ENCODE assay signal across 10 cellular contexts in the genomic region with DNA sequence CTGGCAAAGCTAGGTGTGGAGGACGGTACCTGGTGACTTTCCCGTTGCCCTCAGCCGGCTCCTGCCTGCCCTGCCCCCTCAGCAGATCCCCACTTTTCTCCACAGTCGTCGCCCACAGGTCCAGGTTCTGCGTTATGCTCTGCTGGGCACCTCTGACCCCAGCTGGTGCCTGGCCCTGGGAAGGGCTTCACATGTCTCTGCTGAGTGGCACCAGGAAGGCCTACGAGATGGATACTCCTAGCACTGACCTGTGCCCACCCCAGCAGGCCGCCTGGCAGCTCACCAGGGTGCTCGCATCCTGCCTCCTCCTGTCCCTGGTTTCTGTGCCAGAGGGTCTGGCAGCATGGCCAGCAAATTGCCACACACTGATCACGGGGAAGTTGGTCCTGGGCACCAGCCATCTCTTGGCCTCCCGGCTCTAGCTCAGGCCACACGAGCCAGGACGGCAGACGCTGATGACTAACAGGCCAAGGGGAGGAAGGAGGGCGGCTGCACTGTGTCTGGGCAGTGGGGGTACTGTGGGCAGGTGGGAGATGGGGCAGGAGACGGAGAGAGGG. TPM values are rescaled to one million over a fixed set of nuclear protein-coding genes. Genes with fewer than 3 reads are reported as not detected.
A peak's percentile ranks its signal among the peaks of the same experiment; 100 is the strongest.
DNase-seq lines count a peak whose midpoint lies in the region; ATAC-seq and TF ChIP-seq lines count a peak whose summit lies in the region.
"Had no signal": no experiment of that assay in that cellular context is flagged by ENCODE, and none has a peak within 500 bp of the region (broad histone marks: within the 10 kb centered on the region; RNA-seq: fewer than 3 reads in every experiment).

No MANE protein-coding gene starts in this region.

- H3K27me3 ChIP-seq in GM23338 (ENCODE audit: insufficient read depth) = no peaks in the 10 kb centered on the region
- H3K27me3 ChIP-seq: colonic mucosa had no signal

- H3K27me3 Mint-ChIP-seq in GM23338 (ENCODE audit: insufficient read depth, low read depth, poor library complexity) = peaks cover 11% of the 10 kb centered on the region
- H3K27me3 Mint-ChIP-seq: activated CD4-positive, alpha-beta memory T cell treated with anti-CD3 and anti-CD28 coated beads, Interleukin-2, amount 10 ng/mL, durations not matched to agents 7 days and 5 days had no signal

- no peaks in the 10 kb centered on the region for H3K9me3 Mint-ChIP-seq in GM23338
- H3K9me3 Mint-ChIP-seq: activated CD4-positive, alpha-beta memory T cell treated with anti-CD3 and anti-CD28 coated beads, Interleukin-2, amount 10 ng/mL, durations not matched to agents 7 days and 5 days had no signal

- no peak overlapping the region for H3K4me2 ChIP-seq in GM23338

- no peak overlapping the region for H2AFZ ChIP-seq in GM23338

- ATAC-seq in GM23338 (no peak), GM18867 (IDR thresholded peaks at IDR 0.05; ENCODE audit: unreplicated experiment) (no peak), HG03280 (IDR thresholded peaks at IDR 0.05; ENCODE audit: unreplicated experiment) (no peak)

- H3K79me2 ChIP-seq in GM23338 (replicated peaks; ENCODE audit: insufficient read depth) = peaks cover 77% of the 10 kb centered on the region

- no peak overlapping the region for H3K4me3 Mint-ChIP-seq in GM23338
- H3K4me3 Mint-ChIP-seq: activated CD4-positive, alpha-beta memory T cell treated with anti-CD3 and anti-CD28 coated beads, Interleukin-2, amount 10 ng/mL, durations not matched to agents 7 days and 5 days had no signal

- no peaks in the 10 kb centered on the region for H3K4me1 ChIP-seq in GM23338 (ENCODE audit: insufficient read depth)
- H3K4me1 ChIP-seq: colonic mucosa had no signal

- peaks cover 37% of the 10 kb centered on the region for H4K20me1 ChIP-seq in GM23338 (replicated peaks; ENCODE audit: insufficient read depth)

- H3K4me3 ChIP-seq in GM23338 (no peak overlapping the region), skin epidermis (no peak overlapping the region)
- H3K4me3 ChIP-seq: colonic mucosa had no signal

- H3K27ac Mint-ChIP-seq in GM23338 = peak overlapping the region; percentile 74

- H3K27ac ChIP-seq in GM23338 (ENCODE audit: low read depth) (peak overlapping the region; percentile 32; the same call in 1 of the 2 replicates), skin epidermis (peak overlapping the region in 12 of 21 experiments; percentile 15 to 75 (median 51))
- H3K27ac ChIP-seq: colonic mucosa had no signal

- H3K9me2 ChIP-seq in GM23338 (ENCODE audit: insufficient read depth) = no peaks in the 10 kb centered on the region

- no peak for TF ChIP-seq CTCF in GM23338 (conservative IDR thresholded peaks at IDR 0.05; ENCODE audit: low read depth in 2 of 2)

- H3K4me1 Mint-ChIP-seq in GM23338 = peaks cover 15% of the 10 kb centered on the region

- peaks cover 6% of the 10 kb centered on the region; the same call in 1 of the 2 replicates for H3F3A ChIP-seq in GM23338 (replicated peaks; ENCODE audit: low read depth)

- peaks cover 30% of the 10 kb centered on the region for H3K36me3 ChIP-seq in GM23338 (ENCODE audit: insufficient read depth)

- peaks cover 70% of the 10 kb centered on the region for H3K36me3 Mint-ChIP-seq in GM23338 (ENCODE audit: low read depth)

- DNase-seq in GM23338 (ENCODE audit: low spot score) (no peak), cerebellar cortex (ENCODE audit: low spot score) (peak; percentile 89), iris pigment epithelial cell (ENCODE audit: low read depth) (peak; percentile 46), RKO (ENCODE audit: low spot score) (no peak), NCI-H345 (lab: John Stamatoyannopoulos, UW) (no peak)
- DNase-seq: activated CD4-positive, alpha-beta memory T cell treated with anti-CD3 and anti-CD28 coated beads, Interleukin-2, amount 10 ng/mL, durations not matched to agents 7 days and 5 days; colonic mucosa had no signal

TF ChIP-seq in GM23338, 12 proteins besides CTCF, POLR2A, EP300 and RAD21:
- no peak for TF ChIP-seq ZNF331 (CRISPR knock-in tag; IDR thresholded peaks at IDR 0.05; ENCODE audit: low read depth)

RNA-seq across cellular contexts. Expression of a gene that starts 13.8 kb away (rescaled TPM):
- total RNA-seq in GM23338 (2014; rRNA removed; shearing (Covaris generic)) = 94.1 and 95.9 TPM in 2 replicates
- polyA plus RNA-seq in GM23338 (2016; fragmentation: Nextera tagmentation; extraction: Ambion mirVana) = 71.0 and 72.9 TPM in 2 replicates

RNA-seq across cellular contexts. Expression of a gene that starts 51.3 kb away (rescaled TPM):
- total RNA-seq in GM23338 (2014; rRNA removed; shearing (Covaris generic)) = 181 and 183 TPM in 2 replicates
- 171 and 189 TPM in 2 replicates for polyA plus RNA-seq in GM23338 (2016; fragmentation: Nextera tagmentation; extraction: Ambion mirVana)

Comparison
In these comparisons a context has a peak if more than half of its experiments do, and no peak if none do; other contexts are left out.
1. DNase-seq: peak in cerebellar cortex (single experiment) and iris pigment epithelial cell (single experiment); none in GM23338 (single experiment), RKO (single experiment) and NCI-H345 (single experiment).